In genomic region chr19:47427241-47428176, GRCh38 we compare ENCODE assay signal across 8 cellular contexts. TPM values are rescaled to one million over a fixed set of nuclear protein-coding genes. Genes with fewer than 3 reads are reported as not detected.
DNase-seq lines count a peak whose midpoint lies in the region; ATAC-seq lines count a peak whose summit lies in the region.

No MANE protein-coding gene starts in this region.

- H4K91ac ChIP-seq in mesenchymal stem cell (ENCODE audit: low read length): no peak overlapping the region

- no peak overlapping the region for H2BK120ac ChIP-seq in mesenchymal stem cell (ENCODE audit: low read depth, low read length)

- H4K8ac ChIP-seq in mesenchymal stem cell (ENCODE audit: low read length): no peak overlapping the region

- H2AFZ ChIP-seq in mesenchymal stem cell (ENCODE audit: low read depth, low read length): no peak overlapping the region

- peak overlapping the region in 1 of 2 experiments; percentile 47 for H3K18ac ChIP-seq in mesenchymal stem cell (ENCODE audit: low read depth in 1 of 2, low read length in 2 of 2)

- peak overlapping the region in 1 of 2 experiments; percentile 45 for H3K4me3 ChIP-seq in mesenchymal stem cell (ENCODE audit: insufficient read depth in 1 of 2, low read depth in 1 of 2, low read length in 2 of 2)

- H3K9ac ChIP-seq in mesenchymal stem cell (ENCODE audit: low read length): no peak overlapping the region

- H2BK5ac ChIP-seq in mesenchymal stem cell (ENCODE audit: low read depth, low read length, poor library complexity, severe bottlenecking): no peak overlapping the region

- H2BK15ac ChIP-seq in mesenchymal stem cell (ENCODE audit: low read depth, poor library complexity, severe bottlenecking): no peak overlapping the region

- H3K79me1 ChIP-seq in mesenchymal stem cell (replicated peaks; ENCODE audit: low read length, poor library complexity, severe bottlenecking): no peaks in the 10 kb centered on the region

- peak overlapping the region in 1 of 2 experiments; percentile 43 for H2BK12ac ChIP-seq in mesenchymal stem cell (ENCODE audit: low read length in 2 of 2)

- H2AK5ac ChIP-seq in mesenchymal stem cell (ENCODE audit: low read length, severe bottlenecking): no peak overlapping the region

- no peak overlapping the region for H3K23ac ChIP-seq in mesenchymal stem cell (ENCODE audit: low read length in 2 of 2)

- H3K4me2 ChIP-seq in mesenchymal stem cell (ENCODE audit: low read length, poor library complexity, severe bottlenecking): peak overlapping the region; percentile 5

- WGBS in mesenchymal stem cell: 6% methylated on average over 17 of the region's 17 CpGs

- peaks cover 19% of the 10 kb centered on the region for H3K4me1 ChIP-seq in mesenchymal stem cell (ENCODE audit: control insufficient read depth, insufficient read depth, low read depth, low read length)

- no peaks in the 10 kb centered on the region for H3K36me3 ChIP-seq in mesenchymal stem cell (ENCODE audit: control insufficient read depth in 1 of 2, insufficient read depth in 2 of 2, low read depth in 1 of 2, low read length in 2 of 2)

- no peak overlapping the region for H3K14ac ChIP-seq in mesenchymal stem cell (ENCODE audit: low read length in 2 of 2)

- peak in 10 of 14 donors; percentile 2 to 28 (median 14) for DNase-seq in C1 segment of cervical spinal cord (lab: John Stamatoyannopoulos, UW)
- peak; percentile 31 for DNase-seq in HCEC 1CT
- DNase-seq in NCI-H460 (ENCODE audit: extremely low read depth, low read depth): peak; percentile 50
- peak; percentile 72 to 81 for DNase-seq in activated CD4-positive, alpha-beta T cell treated with anti-CD3 and anti-CD28 coated beads, Interleukin-2, amount 50 U/mL, for 48 hours
- peak; percentile 53 for DNase-seq in effector CD4-positive, alpha-beta T cell
- peak; percentile 72 for DNase-seq in mesenchymal stem cell
- peak; percentile 50 to 68 for DNase-seq in stimulated activated CD8-positive, alpha-beta memory T cell treated with anti-CD3 and anti-CD28 coated beads, Interleukin-2, amount 100 ng/mL, for 48 hours (ENCODE audit: low read depth in 2 of 2)

- peaks cover 45 to 62% of the 10 kb centered on the region in 2 experiments for H3K27me3 ChIP-seq in mesenchymal stem cell (ENCODE audit: control insufficient read depth in 1 of 2, insufficient read depth in 1 of 2, low read length in 2 of 2)

- no peak overlapping the region for H3K27ac ChIP-seq in mesenchymal stem cell (ENCODE audit: low read length, poor library complexity, severe bottlenecking)

- no peak for ATAC-seq in HG02840 (IDR thresholded peaks at IDR 0.05; ENCODE audit: low FRiP score, unreplicated experiment)

- H3K4ac ChIP-seq in mesenchymal stem cell (ENCODE audit: low read depth in 1 of 2, low read length in 2 of 2): no peak overlapping the region

- no peaks in the 10 kb centered on the region for H3K9me3 ChIP-seq in mesenchymal stem cell (ENCODE audit: control insufficient read depth, low read length)

RNA-seq across cellular contexts. Expression of gene MEIS3, which starts 8.2 kb away (rescaled TPM):
- total RNA-seq in NCI-H460 (2014; rRNA removed; shearing (Covaris generic)): 5.3 and 7.0 TPM in 2 replicates
- polyA plus RNA-seq in NCI-H460 (2014; cell fraction: nucleus; rRNA removed): 4.3 and 4.9 TPM in 2 replicates
- 44.6 TPM for polyA plus RNA-seq in mesenchymal stem cell (2013, experiment 1 of 2)
- 40.4 TPM for polyA plus RNA-seq in mesenchymal stem cell (2013, experiment 2 of 2)

RNA-seq across cellular contexts. Expression of gene SLC8A2, which starts 44.2 kb away (rescaled TPM):
- not detected in 2 replicates for total RNA-seq in NCI-H460 (2014; rRNA removed; shearing (Covaris generic))
- polyA plus RNA-seq in NCI-H460 (2014; cell fraction: nucleus; rRNA removed): not detected in 2 replicates
- polyA plus RNA-seq in mesenchymal stem cell (2013, experiment 1 of 2): 0.06 TPM
- 0.07 TPM for polyA plus RNA-seq in mesenchymal stem cell (2013, experiment 2 of 2)

RNA-seq across cellular contexts. Expression of gene KPTN, which starts 56.5 kb away (rescaled TPM):
- total RNA-seq in NCI-H460 (2014; rRNA removed; shearing (Covaris generic)): 4.0 and 4.1 TPM in 2 replicates
- polyA plus RNA-seq in NCI-H460 (2014; cell fraction: nucleus; rRNA removed): 5.1 and 7.5 TPM in 2 replicates
- polyA plus RNA-seq in mesenchymal stem cell (2013, experiment 1 of 2): 8.5 TPM
- polyA plus RNA-seq in mesenchymal stem cell (2013, experiment 2 of 2): 8.6 TPM

Comparison
In these comparisons a context has a peak if more than half of its experiments do, and no peak if none do; other contexts are left out.
1. DNase-seq: peak in every context shown above with its lines; median percentile 76 in activated CD4-positive, alpha-beta T cell treated with anti-CD3 and anti-CD28 coated beads, Interleukin-2, amount 50 U/mL, for 48 hours; 72 in mesenchymal stem cell; 59 in stimulated activated CD8-positive, alpha-beta memory T cell treated with anti-CD3 and anti-CD28 coated beads, Interleukin-2, amount 100 ng/mL, for 48 hours; 53 in effector CD4-positive, alpha-beta T cell; 50 in NCI-H460; 31 in HCEC 1CT; 14 in C1 segment of cervical spinal cord.